Comparison of ENCODE assay signal across 8 cellular contexts in the genomic region with DNA sequence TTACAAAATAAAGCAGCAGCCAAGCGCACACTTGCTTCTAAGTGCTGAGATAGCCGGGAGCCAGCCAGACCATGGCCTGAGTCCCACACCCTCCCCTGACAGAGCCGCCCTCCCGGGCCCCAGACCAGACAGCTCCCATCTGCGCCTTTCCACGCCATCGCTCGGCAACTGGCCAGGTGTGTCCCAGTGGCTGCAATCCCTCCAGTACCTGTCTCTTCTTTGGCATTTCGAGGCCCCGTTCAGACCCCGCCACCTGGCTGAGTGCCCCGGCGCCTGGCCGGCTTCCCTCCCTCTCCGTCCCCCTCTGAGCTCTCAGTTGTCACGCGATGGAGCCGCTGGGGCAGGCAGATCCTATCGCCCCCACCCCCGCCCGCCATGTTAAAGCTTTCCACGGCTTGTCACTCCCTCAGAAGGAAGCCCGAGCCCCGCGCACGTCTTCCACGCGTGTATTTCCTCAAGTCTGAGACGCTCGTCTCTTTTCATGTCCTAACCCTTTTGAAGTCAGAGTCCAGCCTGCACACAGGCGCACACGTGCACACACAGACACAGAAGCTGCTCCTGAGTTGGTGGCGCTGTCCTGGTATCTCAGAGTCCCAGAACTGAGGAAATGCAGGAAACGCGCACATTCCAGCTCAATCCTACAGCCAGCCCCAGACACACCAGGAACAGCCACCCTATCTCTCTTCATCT. TPM values are rescaled to one million over a fixed set of nuclear protein-coding genes. Genes with fewer than 3 reads are reported as not detected.
DNase-seq lines count a peak whose midpoint lies in the region; ATAC-seq, FAIRE-seq and TF ChIP-seq lines count a peak whose summit lies in the region.

No MANE protein-coding gene starts in this region.

- H3K36me3 ChIP-seq in HUES6 (ENCODE audit: control insufficient read depth, insufficient read depth, low read length) (peaks cover 37% of the 10 kb centered on the region), K562 (ENCODE audit: control insufficient read depth, insufficient read depth, low read length) (peaks cover 57% of the 10 kb centered on the region), iPS-15b (ENCODE audit: control insufficient read depth, insufficient read depth, low read length) (peaks cover 14% of the 10 kb centered on the region), gastrocnemius medialis (peaks cover 0 to 8% of the 10 kb centered on the region in 2 donors)

- ATAC-seq in K562: peak; percentile 71
- peak; percentile 48 to 52 for ATAC-seq in gastrocnemius medialis
- no peak for ATAC-seq in GM21367 (IDR thresholded peaks at IDR 0.05; ENCODE audit: unreplicated experiment)
- ATAC-seq in GM21526 (IDR thresholded peaks at IDR 0.05; ENCODE audit: low FRiP score, unreplicated experiment): no peak
- no peak for ATAC-seq in HG03196 (IDR thresholded peaks at IDR 0.05; ENCODE audit: unreplicated experiment)

- TF ChIP-seq EP300 in K562 (IDR thresholded peaks at IDR 0.05; ENCODE audit: low read length): no peak

- intact Hi-C loops in K562 (cut with micrococcal nuclease) (no loop called here), gastrocnemius medialis (cut with DNase I; ENCODE audit: low total_unique reads) (loop anchor here (2.0 to 10.0 kb wide), 3 partner anchors 33 to 217 kb away; a partner anchor contains a TSS)

- no TSS peak for BruUV-seq in K562 (replicated peaks; lab: Mats Ljungman, UMichigan)

- peak overlapping the region; percentile 44 for H2AFZ ChIP-seq in K562 (ENCODE audit: low read depth, low read length)

- H3K9me1 ChIP-seq in K562 (ENCODE audit: control insufficient read depth, insufficient read depth, low read length): peaks cover 5% of the 10 kb centered on the region

- in situ Hi-C loops in K562 (cut with MboI): no loop called here
- in situ Hi-C loops in gastrocnemius medialis (cut with MboI; ENCODE audit: low sequenced_read_pairs in 4 of 4): loop anchor here in 1 of 4 donors (10.0 kb wide), 1 partner anchor 47 kb away; no protein-coding TSS in a partner anchor

- H3K9me3 ChIP-seq in HUES6 (ENCODE audit: control insufficient read depth, insufficient read depth, low read depth, low read length): no peaks in the 10 kb centered on the region
- no peaks in the 10 kb centered on the region for H3K9me3 ChIP-seq in K562 (replicated peaks; ENCODE audit: control insufficient read depth, insufficient read depth, low read depth, low read length)
- no peaks in the 10 kb centered on the region for H3K9me3 ChIP-seq in iPS-15b (ENCODE audit: control insufficient read depth, insufficient read depth, low read length)
- H3K9me3 ChIP-seq in gastrocnemius medialis: no peaks in the 10 kb centered on the region

- H3K4me3 ChIP-seq in HUES6 (ENCODE audit: low read depth, low read length) (no peak overlapping the region), K562 (peak overlapping the region; percentile 21; the same call in 1 of the 2 replicates), iPS-15b (ENCODE audit: low read depth, low read length) (peak overlapping the region; percentile 16), gastrocnemius medialis (peak overlapping the region; percentile 25 to 50 (median 40))

- CTCF ChIA-PET in K562 (lab: Yijun Ruan, JAX; ENCODE audit: low intra/inter-chr PET ratio): no interaction called here

- TF ChIP-seq CTCF in K562 (IDR thresholded peaks at IDR 0.05 in 2 of 3, conservative IDR thresholded peaks at IDR 0.05 in 1 of 3; ENCODE audit: insufficient read depth in 2 of 3, low read depth in 1 of 3, low read length in 3 of 3) (no peak), gastrocnemius medialis (IDR thresholded peaks at IDR 0.05 in 4 of 5, conservative IDR thresholded peaks at IDR 0.05 in 1 of 5) (no peak)

- DNase-seq in K562 (ENCODE audit: extremely low read depth in 1 of 4, low spot score in 3 of 4): peak; percentile 72 to 79 (median 74)
- DNase-seq in gastrocnemius medialis: peak; percentile 69 to 87
- no peak for DNase-seq in NOMO-1 (lab: John Stamatoyannopoulos, UW; ENCODE audit: unreplicated experiment in 2 of 2)

- TF ChIP-seq RAD21 in K562 (CRISPR knock-in tag; conservative IDR thresholded peaks at IDR 0.05 in 1 of 2, IDR thresholded peaks at IDR 0.05 in 1 of 2): no peak

- peak overlapping the region; percentile 71 for H3K4me2 ChIP-seq in K562 (ENCODE audit: insufficient read depth, low read length)

- H3K27me3 ChIP-seq in HUES6 (ENCODE audit: control insufficient read depth, insufficient read depth, low read length) (no peaks in the 10 kb centered on the region), K562 (ENCODE audit: control insufficient read depth in 2 of 2, insufficient read depth in 2 of 2, low read length in 2 of 2) (no peaks in the 10 kb centered on the region), iPS-15b (ENCODE audit: control insufficient read depth, insufficient read depth, low read length) (no peaks in the 10 kb centered on the region), gastrocnemius medialis (no peaks in the 10 kb centered on the region)

- TF ChIP-seq POLR2A in K562 (conservative IDR thresholded peaks at IDR 0.05) (peak; percentile 33; the same call in 1 of the 2 replicates), gastrocnemius medialis (IDR thresholded peaks at IDR 0.05) (peak in 1 of 2 donors; percentile 29)

- peak; percentile 52 for FAIRE-seq in K562 (lab: Jason Lieb, UNC)

- H3K4me1 ChIP-seq in HUES6 (ENCODE audit: control insufficient read depth, insufficient read depth, low read length): peaks cover 54% of the 10 kb centered on the region
- H3K4me1 ChIP-seq in K562 (replicated peaks in 1 of 2; ENCODE audit: control insufficient read depth in 2 of 2, insufficient read depth in 2 of 2, low read length in 2 of 2): peaks cover 61 to 78% of the 10 kb centered on the region in 2 experiments
- H3K4me1 ChIP-seq in iPS-15b (ENCODE audit: control insufficient read depth, insufficient read depth, low read length): peaks cover 28% of the 10 kb centered on the region
- peaks cover 60 to 63% of the 10 kb centered on the region in 2 donors for H3K4me1 ChIP-seq in gastrocnemius medialis

- H3K27ac ChIP-seq in HUES6 (ENCODE audit: low read depth, low read length) (peak overlapping the region; percentile 44; the same call in 1 of the 2 replicates), K562 (ENCODE audit: extremely low read depth, low read depth, low read length) (peak overlapping the region; percentile 63), gastrocnemius medialis (peak overlapping the region; percentile 84 to 93 (median 90))

- POLR2A ChIA-PET in K562 (lab: Yijun Ruan, JAX): interaction anchor here (0.6 to 1.5 kb wide), 7 partner anchors 11 to 1601 kb away, joined by 3 to 6 read pairs (median 4); a partner anchor contains a TSS

- WGBS in K562 (ENCODE audit: insufficient coverage, low coverage, missing lambda C conversion rate): under 1% methylated on average over 27 of the region's 35 CpGs

- peak overlapping the region; percentile 50 for H3K9ac ChIP-seq in HUES6 (ENCODE audit: low read length)
- peak overlapping the region; percentile 33 to 91 for H3K9ac ChIP-seq in K562 (ENCODE audit: insufficient read depth in 1 of 2, low read depth in 2 of 2, low read length in 2 of 2)
- H3K9ac ChIP-seq in iPS-15b (ENCODE audit: low read depth, low read length): peak overlapping the region; percentile 57

- H4K20me1 ChIP-seq in K562 (replicated peaks; ENCODE audit: control insufficient read depth, insufficient read depth, low read length): peaks cover 31% of the 10 kb centered on the region; the same call in 1 of the 2 replicates

- H3K79me2 ChIP-seq in K562 (ENCODE audit: control insufficient read depth, insufficient read depth, low read length): peaks cover 95% of the 10 kb centered on the region

TF ChIP-seq in K562, 482 proteins besides CTCF, POLR2A, EP300 and RAD21 (continues in another document):
- TF ChIP-seq RFX7 (CRISPR knock-in tag; IDR thresholded peaks at IDR 0.05) (no peak), ZBED1 (IDR thresholded peaks at IDR 0.05) (0 out of 2 replicates have a peak, but pooled peaks have one; percentile 40), L3MBTL2 (IDR thresholded peaks at IDR 0.05) (peak; percentile 59), ELF1 (tag; IDR thresholded peaks at IDR 0.05) (0 out of 2 replicates have a peak, but pooled peaks have one; percentile 35), EP400 (IDR thresholded peaks at IDR 0.05) (peak; percentile 36; the same call in 1 of the 2 replicates), GATA2 (CRISPR knock-in tag; IDR thresholded peaks at IDR 0.05) (peak; percentile 55), SMAD4 (CRISPR knock-in tag; conservative IDR thresholded peaks at IDR 0.05) (no peak), SAP30 (IDR thresholded peaks at IDR 0.05; ENCODE audit: borderline replicate concordance, insufficient read depth, low read depth, low read length, poor library complexity, severe bottlenecking) (peak; percentile 56)

RNA-seq across cellular contexts. Expression of a gene that starts 7.9 kb away (rescaled TPM):
- total RNA-seq in K562 (2011; cell fraction: chromatin; rRNA removed; ENCODE audit: low replicate concordance): 19.8 and 49.9 TPM in 2 replicates
- 31.4 and 31.6 TPM in 2 replicates for total RNA-seq in K562 (2011; cell fraction: nucleolus; rRNA removed)
- total RNA-seq in K562 (2011; cell fraction: nucleoplasm; rRNA removed): 16.6 and 20.8 TPM in 2 replicates
- total RNA-seq in K562 (2014; rRNA removed) (15.4 and 20.0 TPM in 2 replicates), K562 (2014; rRNA removed; fragmentation: Illumina TruSeq; extraction: Trizol) (4.2 and 5.0 TPM in 2 replicates), K562 (2015; rRNA removed; fragmentation: Illumina TruSeq; extraction: Trizol) (16.1 and 16.7 TPM in 2 replicates), K562 (2021) (63.5 and 67.6 TPM in 2 replicates), gastrocnemius medialis (10 to 100 TPM; 13.9 to 37.7 (median 24.4) TPM)
- polyA plus RNA-seq in K562 (2011; rRNA removed) (9.4 and 16.8 TPM in 2 replicates), K562 (2014; fragmentation: Illumina TruSeq; extraction: Trizol) (20.0 and 33.6 TPM in 2 replicates), K562 (2014; fragmentation: Nextera tagmentation; extraction: Ambion mirVana) (under 1 TPM; 0.23 to 0.35 TPM), K562 (2014; rRNA removed) (25.1 and 31.8 TPM in 2 replicates)
- 12.6 and 29.0 TPM in 2 replicates for polyA plus RNA-seq in K562 (2011; cell fraction: cytosol; rRNA removed)
- 37.6 and 84.7 TPM in 2 replicates for polyA plus RNA-seq in K562 (2011; cell fraction: nucleus; rRNA removed)
- 36.7 and 56.3 TPM in 2 replicates for polyA plus RNA-seq in K562 (2012)
- 4.5 and 7.6 TPM in 2 replicates for polyA minus RNA-seq in K562 (2011; rRNA and poly(A)+ RNA removed)
- 38.5 and 38.8 TPM in 2 replicates for polyA minus RNA-seq in K562 (2011; cell fraction: cytosol; rRNA and poly(A)+ RNA removed)
- 9.6 and 11.2 TPM in 2 replicates for polyA minus RNA-seq in K562 (2011; cell fraction: nucleus; rRNA and poly(A)+ RNA removed)

Comparison
In these comparisons a context has a peak if more than half of its experiments do, and no peak if none do; other contexts are left out.
1. ATAC-seq: peak in K562 (single experiment) and gastrocnemius medialis (2 of 2); none in GM21367 (single experiment), GM21526 (single experiment) and HG03196 (single experiment).
2. DNase-seq: peak in K562 (4 of 4) and gastrocnemius medialis (2 of 2); none in NOMO-1 (0 of 2).
3. Peak in every context shown above with its lines, with median percentiles within 50 percentile points of each other: H3K27ac ChIP-seq and H3K9ac ChIP-seq.